In genomic region chr10:6920072-6921019, GRCh38 we compare ENCODE assay signal across 8 cellular contexts.
DNase-seq lines count a peak whose midpoint lies in the region; ATAC-seq and TF ChIP-seq lines count a peak whose summit lies in the region.

No MANE protein-coding gene starts in this region.

- no peaks in the 10 kb centered on the region for H3K36me3 ChIP-seq in OCI-LY3 (replicated peaks; ENCODE audit: low read depth, low read length)
- no peaks in the 10 kb centered on the region for H3K36me3 ChIP-seq in neutrophil

- TF ChIP-seq CTCF in OCI-LY3 (IDR thresholded peaks at IDR 0.05; ENCODE audit: low read depth, low read length) (peak; percentile 71), fibroblast of pulmonary artery (IDR thresholded peaks at IDR 0.05; ENCODE audit: low read length, missing control alignments) (peak; percentile 76), neutrophil (IDR thresholded peaks at IDR 0.05) (peak; percentile 53)

- H3K79me2 ChIP-seq in OCI-LY3 (ENCODE audit: low read length), result no peaks in the 10 kb centered on the region

- H3K27ac ChIP-seq in OCI-LY3 (ENCODE audit: low read length) (no peak overlapping the region), neutrophil (no peak overlapping the region)

- peaks cover 3% of the 10 kb centered on the region for H3K27me3 Mint-ChIP-seq in activated T-cell treated with anti-CD3 and anti-CD28 coated beads, Interleukin-2, amount 50 U/mL, for 24 hours

- H3K4me1 ChIP-seq in OCI-LY3 (ENCODE audit: low read length) (peaks cover 16% of the 10 kb centered on the region), neutrophil (ENCODE audit: control insufficient read depth in 1 of 2, insufficient read depth in 1 of 2, low read depth in 1 of 2, low read length in 1 of 2) (peaks cover 18 to 23% of the 10 kb centered on the region in 2 experiments)

- H3K27me3 ChIP-seq in OCI-LY3 (ENCODE audit: low read depth, low read length) (peaks cover 17% of the 10 kb centered on the region), neutrophil (no peaks in the 10 kb centered on the region)

- peaks cover 25% of the 10 kb centered on the region for H3K4me1 Mint-ChIP-seq in activated T-cell treated with anti-CD3 and anti-CD28 coated beads, Interleukin-2, amount 50 U/mL, for 24 hours (ENCODE audit: low read depth)

- H3K27ac Mint-ChIP-seq in activated T-cell treated with anti-CD3 and anti-CD28 coated beads, Interleukin-2, amount 50 U/mL, for 24 hours, result no peak overlapping the region

- DNase-seq in AG20443 (ENCODE audit: low spot score) (peak; percentile 43), fibroblast of pulmonary artery (ENCODE audit: low read depth) (peak; percentile 60), stromal cell of bone marrow (ENCODE audit: low read depth) (peak; percentile 6)
- peak; percentile 83 for DNase-seq in activated T-cell treated with anti-CD3 and anti-CD28 coated beads, Interleukin-2, amount 50 U/mL, for 24 hours

- H3K9me3 ChIP-seq in OCI-LY3 (ENCODE audit: insufficient read depth, low read length) (no peaks in the 10 kb centered on the region), neutrophil (no peaks in the 10 kb centered on the region)

- H3K4me3 ChIP-seq in OCI-LY3 (ENCODE audit: low read length) (peak overlapping the region; percentile 27), fibroblast of pulmonary artery (replicated peaks; ENCODE audit: low read depth, low read length) (no peak overlapping the region), neutrophil (ENCODE audit: low read depth in 1 of 2, low read length in 1 of 2) (no peak overlapping the region)

- no peaks in the 10 kb centered on the region for H4K20me1 ChIP-seq in OCI-LY3 (ENCODE audit: insufficient read depth, low read length)

- H3K9ac ChIP-seq in OCI-LY3 (ENCODE audit: low read length), result no peak overlapping the region

- ATAC-seq in GM18873 (IDR thresholded peaks at IDR 0.05; ENCODE audit: low FRiP score, unreplicated experiment), result peak; percentile 90
- peak; percentile 97 for ATAC-seq in HG03103 (IDR thresholded peaks at IDR 0.05; ENCODE audit: low read depth, unreplicated experiment)

- H3K36me3 Mint-ChIP-seq in activated T-cell treated with anti-CD3 and anti-CD28 coated beads, Interleukin-2, amount 50 U/mL, for 24 hours (ENCODE audit: low read depth), result no peaks in the 10 kb centered on the region

- peak overlapping the region; percentile 74; the same call in 1 of the 2 replicates for H2AFZ ChIP-seq in OCI-LY3 (ENCODE audit: low read depth, low read length)

- no peaks in the 10 kb centered on the region for H3K9me3 Mint-ChIP-seq in activated T-cell treated with anti-CD3 and anti-CD28 coated beads, Interleukin-2, amount 50 U/mL, for 24 hours

- H3K4me3 Mint-ChIP-seq in activated T-cell treated with anti-CD3 and anti-CD28 coated beads, Interleukin-2, amount 50 U/mL, for 24 hours, result peak overlapping the region; percentile 15

- peak overlapping the region; percentile 69 for H3K4me2 ChIP-seq in OCI-LY3 (ENCODE audit: low read length)

Comparison
In these comparisons a context has a peak if more than half of its experiments do, and no peak if none do; other contexts are left out.
1. DNase-seq: peak in every context shown above with its lines; median percentile 83 in activated T-cell treated with anti-CD3 and anti-CD28 coated beads, Interleukin-2, amount 50 U/mL, for 24 hours; 60 in fibroblast of pulmonary artery; 43 in AG20443; 6 in stromal cell of bone marrow.